13 cellular contexts compared by ENCODE assay signal in genomic region chr15:45612790-45613415, GRCh38.
A peak's percentile ranks its signal among the peaks of the same experiment; 100 is the strongest.
DNase-seq lines count a peak whose midpoint lies in the region; ATAC-seq and FAIRE-seq lines count a peak whose summit lies in the region.
"Had no signal": no experiment of that assay in that cellular context is flagged by ENCODE, and none has a peak within 500 bp of the region (broad histone marks: within the 10 kb centered on the region; RNA-seq: fewer than 3 reads in every experiment).

No MANE protein-coding gene starts in this region.

- H3K27ac ChIP-seq in ACC112 (ENCODE audit: low read depth, low read length): peak overlapping the region; percentile 6; the same call in 1 of the 2 replicates
- H3K27ac ChIP-seq: BLaER1 had no signal

- FAIRE-seq in RCC 7860 (lab: Jason Lieb, UNC): no peak

- peaks cover 20% of the 10 kb centered on the region for H3K4me1 ChIP-seq in ACC112 (ENCODE audit: control insufficient read depth, insufficient read depth, low read length, unreplicated experiment)

- no peaks in the 10 kb centered on the region for H3K27me3 ChIP-seq in ACC112 (ENCODE audit: insufficient read depth, low read length)
- H3K27me3 ChIP-seq: BLaER1 had no signal

- intact Hi-C loops in posterior cingulate gyrus (cut with DNase I): no loop called here

- DNase-seq in RCC 7860 (ENCODE audit: low spot score) (peak; percentile 14), fibroblast of gingiva (ENCODE audit: low read depth) (peak; percentile 11), 8988T (no peak), posterior cingulate gyrus (no peak)
- DNase-seq in activated CD4-positive, alpha-beta T cell treated with anti-CD3 and anti-CD28 coated beads for 4 hours: no peak
- DNase-seq: cerebellar nuclear complex; naive B cell; NCI-H510A; stimulated activated naive CD4-positive, alpha-beta T cell treated with Interleukin-2 at 50 U/mL for 16 hours had no signal

- peak overlapping the region; percentile 25; the same call in 1 of the 2 replicates for H3K4me3 ChIP-seq in ACC112 (ENCODE audit: low read depth, low read length)
- H3K4me3 ChIP-seq: BLaER1 had no signal

- no peaks in the 10 kb centered on the region for H3K36me3 ChIP-seq in ACC112 (ENCODE audit: insufficient read depth, low read length)

- ATAC-seq in GM21360 (IDR thresholded peaks at IDR 0.05; ENCODE audit: unreplicated experiment): peak; percentile 53
- ATAC-seq in HG03175 (IDR thresholded peaks at IDR 0.05; ENCODE audit: unreplicated experiment): no peak

- no peak overlapping the region for H2AFZ ChIP-seq in ACC112 (ENCODE audit: low read length, unreplicated experiment)

- H3K79me2 ChIP-seq in ACC112 (ENCODE audit: control insufficient read depth, insufficient read depth, low read length, unreplicated experiment): no peaks in the 10 kb centered on the region

Comparison
In these comparisons a context has a peak if more than half of its experiments do, and no peak if none do; other contexts are left out.
1. DNase-seq: peak in RCC 7860 (single experiment) and fibroblast of gingiva (single experiment); none in 8988T (single experiment), activated CD4-positive, alpha-beta T cell treated with anti-CD3 and anti-CD28 coated beads for 4 hours (0 of 2) and posterior cingulate gyrus (0 of 10).